In genomic region chr12:24724765-24725307, GRCh38 we compare ENCODE assay signal across 17 cellular contexts.
"Had no signal": no experiment of that assay in that cellular context is flagged by ENCODE, and none has a peak within 500 bp of the region (broad histone marks: within the 10 kb centered on the region; RNA-seq: fewer than 3 reads in every experiment).

No MANE protein-coding gene starts in this region.

- H3K9me3 ChIP-seq: lower lobe of right lung, right lobe of liver, SJCRH30, tibial artery, vagina had no signal

- H3K36me3 ChIP-seq: brain microvascular endothelial cell, lower lobe of right lung, right lobe of liver, SJCRH30, tibial artery, vagina had no signal

- H3K27me3 Mint-ChIP-seq: central memory CD8-positive, alpha-beta T cell had no signal

- H3K4me1 Mint-ChIP-seq: T-helper 17 cell had no signal

- H3K36me3 Mint-ChIP-seq: activated naive CD8-positive, alpha-beta T cell treated with anti-CD3 and anti-CD28 coated beads, Interleukin-2, amount 10 ng/mL, durations not matched to agents 7 days and 5 days had no signal

- ATAC-seq: esophagus mucosa, left colon, right lobe of liver, T-helper 17 cell had no signal

- H3K4me3 ChIP-seq: coronary artery, lower lobe of right lung, right lobe of liver, SJCRH30, tibial artery, vagina had no signal

- H3K9me3 Mint-ChIP-seq: central memory CD8-positive, alpha-beta T cell had no signal

- DNase-seq: activated CD4-positive, CD25-positive, alpha-beta regulatory T cell treated with anti-CD3 and anti-CD28 coated beads, Interleukin-2, amount 50 U/mL, for 72 hours; activated naive CD8-positive, alpha-beta T cell treated with anti-CD3 and anti-CD28 coated beads, Interleukin-2, amount 10 ng/mL, durations not matched to agents 7 days and 5 days; anterior cingulate cortex; brain microvascular endothelial cell; left colon; lower lobe of right lung; right lobe of liver; SJCRH30; T-helper 17 cell; tibial artery had no signal

- H3K4me1 ChIP-seq: lower lobe of right lung, right lobe of liver, SJCRH30, tibial artery, vagina had no signal

- H3K27ac ChIP-seq: brain microvascular endothelial cell, coronary artery, lower lobe of right lung, right lobe of liver, SJCRH30, tibial artery, vagina had no signal

- H3K4me3 Mint-ChIP-seq: activated naive CD8-positive, alpha-beta T cell treated with anti-CD3 and anti-CD28 coated beads, Interleukin-2, amount 10 ng/mL, durations not matched to agents 7 days and 5 days; central memory CD8-positive, alpha-beta T cell; mesothelial cell of epicardium; neural crest cell; T-helper 17 cell had no signal

- H3K27ac Mint-ChIP-seq: activated naive CD8-positive, alpha-beta T cell treated with anti-CD3 and anti-CD28 coated beads, Interleukin-2, amount 10 ng/mL, durations not matched to agents 7 days and 5 days; activated T-helper 2 cell treated with anti-CD3 and anti-CD28 coated beads, Interferon-gamma antibody, Interleukin-2, Interleukin-4, amounts not matched to agents 10 μg/mL and 5 μg/mL and 100 μg/mL, durations not matched to agents 14 hours and 24 hours and 36 hours; mesothelial cell of epicardium; T-helper 17 cell had no signal
